ENCODE assay signal across 9 cellular contexts in the genomic region with DNA sequence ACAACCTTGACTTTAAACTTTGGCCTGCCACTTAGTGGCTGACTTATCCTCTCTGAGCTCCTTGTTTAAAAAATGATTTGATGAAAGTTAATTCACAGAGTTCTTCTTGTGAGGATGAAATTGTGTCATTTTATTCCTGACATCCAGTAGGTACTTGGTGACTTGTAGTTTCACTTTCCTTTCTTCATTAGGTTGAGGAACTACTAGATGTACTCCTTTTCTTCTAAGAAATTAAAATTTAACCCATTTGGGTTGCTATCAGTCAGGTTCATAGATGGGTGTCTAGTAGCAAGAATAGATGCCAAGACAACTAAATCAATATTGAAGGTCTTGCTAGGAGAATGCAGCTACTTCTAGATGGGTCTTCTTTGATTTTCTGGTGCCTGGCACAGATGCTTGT. TPM values are rescaled to one million over a fixed set of nuclear protein-coding genes. Genes with fewer than 3 reads are reported as not detected.
DNase-seq lines count a peak whose midpoint lies in the region; ATAC-seq and TF ChIP-seq lines count a peak whose summit lies in the region.
"Had no signal": no experiment of that assay in that cellular context is flagged by ENCODE, and none has a peak within 500 bp of the region (broad histone marks: within the 10 kb centered on the region; RNA-seq: fewer than 3 reads in every experiment).

No MANE protein-coding gene starts in this region.

- H3K27ac ChIP-seq in breast epithelium, result peak overlapping the region; percentile 46 to 53
- peak overlapping the region; percentile 55 to 83 for H3K27ac ChIP-seq in tibial artery
- H3K27ac ChIP-seq: HL-60 had no signal

- H3K4me3 Mint-ChIP-seq in MCF 10A (ENCODE audit: unreplicated experiment), result no peak overlapping the region
- H3K4me3 Mint-ChIP-seq in central memory CD8-positive, alpha-beta T cell, result peak overlapping the region; percentile 58

- no peaks in the 10 kb centered on the region for H3K27me3 Mint-ChIP-seq in MCF 10A (ENCODE audit: insufficient read depth, unreplicated experiment)
- no peaks in the 10 kb centered on the region for H3K27me3 Mint-ChIP-seq in central memory CD8-positive, alpha-beta T cell

- H3K36me3 ChIP-seq in breast epithelium (no peaks in the 10 kb centered on the region), tibial artery (peaks cover 0 to 7% (median 0%) of the 10 kb centered on the region in 3 donors), MG63 (no peaks in the 10 kb centered on the region)

- H3K27me3 ChIP-seq in breast epithelium (no peaks in the 10 kb centered on the region), tibial artery (no peaks in the 10 kb centered on the region), MG63 (no peaks in the 10 kb centered on the region)

- no peak for TF ChIP-seq POLR2A in breast epithelium (IDR thresholded peaks at IDR 0.05)

- no TSS peak for BruUV-seq in MCF 10A (replicated peaks; lab: Mats Ljungman, UMichigan)

- no peaks in the 10 kb centered on the region for H3K9me3 ChIP-seq in breast epithelium
- H3K9me3 ChIP-seq in tibial artery, result no peaks in the 10 kb centered on the region
- H3K9me3 ChIP-seq in MG63, result no peaks in the 10 kb centered on the region

- H3K36me3 Mint-ChIP-seq in MCF 10A (ENCODE audit: insufficient read depth, unreplicated experiment), result peaks cover 17% of the 10 kb centered on the region
- H3K36me3 Mint-ChIP-seq in central memory CD8-positive, alpha-beta T cell (ENCODE audit: insufficient read depth), result peaks cover 31% of the 10 kb centered on the region

- CTCF ChIA-PET in MCF 10A (lab: Yijun Ruan, JAX), result interaction anchor here (0.9 to 1.4 kb wide), 5 partner anchors 18 to 62 kb away, joined by 3 to 5 read pairs (median 3); a partner anchor contains a TSS

- H3K27ac Mint-ChIP-seq in MCF 10A (ENCODE audit: low read depth, unreplicated experiment), result no peak overlapping the region
- peak overlapping the region; percentile 82 for H3K27ac Mint-ChIP-seq in central memory CD8-positive, alpha-beta T cell (ENCODE audit: low read depth)

- H3K4me1 ChIP-seq in breast epithelium, result peaks cover 0 to 27% of the 10 kb centered on the region in 2 donors
- peaks cover 0 to 90% (median 63%) of the 10 kb centered on the region in 4 donors for H3K4me1 ChIP-seq in tibial artery

- H3K4me3 ChIP-seq in breast epithelium, result peak overlapping the region in 1 of 3 donors; percentile 15
- no peak overlapping the region for H3K4me3 ChIP-seq in tibial artery
- no peak overlapping the region for H3K4me3 ChIP-seq in MG63

- TF ChIP-seq CTCF in breast epithelium (IDR thresholded peaks at IDR 0.05) (no peak), MCF 10A (IDR thresholded peaks at IDR 0.05; ENCODE audit: unreplicated experiment) (no peak), tibial artery (IDR thresholded peaks at IDR 0.05) (no peak)

- peak; percentile 31 for ATAC-seq in HG03457 (IDR thresholded peaks at IDR 0.05; ENCODE audit: unreplicated experiment)
- ATAC-seq in central memory CD8-positive, alpha-beta T cell (replicated peaks; ENCODE audit: extremely low read depth, poor library complexity, severe bottlenecking), result no peak

- POLR2A ChIA-PET in MCF 10A (lab: Yijun Ruan, JAX), result interaction anchor here (0.6 to 9.9 kb wide), 5 partner anchors 10 to 211 kb away, joined by 3 to 234 read pairs (median 41); a partner anchor contains a TSS

- H3K4me1 Mint-ChIP-seq in MCF 10A (ENCODE audit: insufficient read depth, unreplicated experiment), result peaks cover 26% of the 10 kb centered on the region
- peaks cover 61% of the 10 kb centered on the region for H3K4me1 Mint-ChIP-seq in central memory CD8-positive, alpha-beta T cell

- no peaks in the 10 kb centered on the region for H3K9me3 Mint-ChIP-seq in MCF 10A (ENCODE audit: unreplicated experiment)
- no peaks in the 10 kb centered on the region for H3K9me3 Mint-ChIP-seq in central memory CD8-positive, alpha-beta T cell

- DNase-seq in breast epithelium (ENCODE audit: low spot score in 2 of 2) (no peak), MCF 10A (ENCODE audit: unreplicated experiment) (no peak), tibial artery (no peak), MG63 (no peak), SHP77 treated with DMSO at 0.1 percent for 48 hours (lab: John Stamatoyannopoulos, UW) (no peak), retina (no peak)
- no peak for DNase-seq in central memory CD8-positive, alpha-beta T cell (ENCODE audit: low spot score in 2 of 2)

- intact Hi-C loops in breast epithelium (cut with DNase I; ENCODE audit: low total_unique reads), result no loop called here
- intact Hi-C loops in MCF 10A (cut with micrococcal nuclease), result no loop called here
- intact Hi-C loops in tibial artery (cut with DNase I; ENCODE audit: low total_unique reads), result no loop called here

RNA-seq across cellular contexts. Expression of a gene that starts 5.2 kb away (rescaled TPM):
- total RNA-seq in breast epithelium (10 to 100 TPM; 26.2 to 43.8 (median 37.4) TPM), MCF 10A (2022) (19.4 and 21.9 TPM in 2 replicates)
- total RNA-seq in MG63 (2014; rRNA removed; shearing (Covaris generic); ENCODE audit: low replicate concordance), result 5.9 and 9.7 TPM in 2 replicates

RNA-seq across cellular contexts. Expression of a gene that starts 33.4 kb away (rescaled TPM):
- total RNA-seq in breast epithelium, result 1,000 to 10,000 TPM; 2,644 to 3,809 (median 3,544) TPM
- total RNA-seq in MCF 10A (2022), result 2,310 and 2,617 TPM in 2 replicates
- total RNA-seq in MG63 (2014; rRNA removed; shearing (Covaris generic); ENCODE audit: low replicate concordance), result 2,383 and 4,340 TPM in 2 replicates

RNA-seq across cellular contexts. Expression of a gene that starts 33.5 kb away (rescaled TPM):
- total RNA-seq in breast epithelium, result 10 to 100 TPM; 15.7 to 20.3 (median 19.2) TPM
- total RNA-seq in MCF 10A (2022), result 6.8 and 9.7 TPM in 2 replicates
- 9.9 and 12.9 TPM in 2 replicates for total RNA-seq in MG63 (2014; rRNA removed; shearing (Covaris generic); ENCODE audit: low replicate concordance)
